In genomic region chr7:32871624-32872371, GRCh38 we compare ENCODE assay signal across 14 cellular contexts. TPM values are rescaled to one million over a fixed set of nuclear protein-coding genes. Genes with fewer than 3 reads are reported as not detected.
DNase-seq lines count a peak whose midpoint lies in the region; ATAC-seq and TF ChIP-seq lines count a peak whose summit lies in the region.
"Had no signal": no experiment of that assay in that cellular context is flagged by ENCODE, and none has a peak within 500 bp of the region (broad histone marks: within the 10 kb centered on the region; RNA-seq: fewer than 3 reads in every experiment).

No MANE protein-coding gene starts in this region.

- H3K4me3 ChIP-seq in GM12865 (ENCODE audit: low read depth, low read length) (no peak overlapping the region), testis (no peak overlapping the region)

- no peaks in the 10 kb centered on the region for H3K9me3 ChIP-seq in testis

- H3K4me1 ChIP-seq in foreskin keratinocyte (no peaks in the 10 kb centered on the region), testis (no peaks in the 10 kb centered on the region)

- TF ChIP-seq POLR2A in testis (IDR thresholded peaks at IDR 0.05), result no peak

- WGBS in testis, 2 donors, result 79 to 95% methylated on average over 4 of the region's 4 CpGs

- H3K27me3 ChIP-seq in foreskin keratinocyte (no peaks in the 10 kb centered on the region), testis (no peaks in the 10 kb centered on the region)

- no peak overlapping the region for H3K4me3 Mint-ChIP-seq in activated naive CD8-positive, alpha-beta T cell treated with anti-CD3 and anti-CD28 coated beads, Interleukin-2, amount 50 U/mL, for 24 hours
- H3K4me3 Mint-ChIP-seq: neural crest cell; stimulated activated memory B cell treated with anti-CD40 and anti-IgM and Interleukin-4, amounts not matched to agents 10 μg/mL and 1 μg/mL and 100 μg/mL, for 72 hours had no signal

- DNase-seq in GM12865 (ENCODE audit: low read depth), result peak; percentile 42
- no peak for DNase-seq in activated naive CD8-positive, alpha-beta T cell treated with anti-CD3 and anti-CD28 coated beads, Interleukin-2, amount 50 U/mL, for 24 hours
- DNase-seq in stimulated activated naive CD4-positive, alpha-beta T cell (lab: John Stamatoyannopoulos, UW), result no peak
- DNase-seq in foreskin keratinocyte, result no peak
- DNase-seq in testis, result no peak
- DNase-seq: cerebellar nuclear complex, DMS79, Kasumi-1, NCI-H345 had no signal

- peaks cover 61% of the 10 kb centered on the region for H3K36me3 Mint-ChIP-seq in activated naive CD8-positive, alpha-beta T cell treated with anti-CD3 and anti-CD28 coated beads, Interleukin-2, amount 50 U/mL, for 24 hours (ENCODE audit: low read depth)

- peak overlapping the region; percentile 7 for H3K27ac Mint-ChIP-seq in activated naive CD8-positive, alpha-beta T cell treated with anti-CD3 and anti-CD28 coated beads, Interleukin-2, amount 50 U/mL, for 24 hours
- H3K27ac Mint-ChIP-seq: stimulated activated memory B cell treated with anti-CD40 and anti-IgM and Interleukin-4, amounts not matched to agents 10 μg/mL and 1 μg/mL and 100 μg/mL, for 72 hours had no signal

- peaks cover 3% of the 10 kb centered on the region for H3K9me3 Mint-ChIP-seq in activated naive CD8-positive, alpha-beta T cell treated with anti-CD3 and anti-CD28 coated beads, Interleukin-2, amount 50 U/mL, for 24 hours
- H3K9me3 Mint-ChIP-seq: neural crest cell; stimulated activated memory B cell treated with anti-CD40 and anti-IgM and Interleukin-4, amounts not matched to agents 10 μg/mL and 1 μg/mL and 100 μg/mL, for 72 hours had no signal

- TF ChIP-seq CTCF in GM12865 (IDR thresholded peaks at IDR 0.05; ENCODE audit: insufficient read depth, low read depth, low read length, missing control alignments), result no peak
- no peak for TF ChIP-seq CTCF in foreskin keratinocyte (conservative IDR thresholded peaks at IDR 0.05)
- no peak for TF ChIP-seq CTCF in testis (IDR thresholded peaks at IDR 0.05)

- intact Hi-C loops in testis (cut with DNase I; ENCODE audit: low total_unique reads), result no loop called here

- H3K27me3 Mint-ChIP-seq in activated naive CD8-positive, alpha-beta T cell treated with anti-CD3 and anti-CD28 coated beads, Interleukin-2, amount 50 U/mL, for 24 hours, result no peaks in the 10 kb centered on the region
- H3K27me3 Mint-ChIP-seq: stimulated activated memory B cell treated with anti-CD40 and anti-IgM and Interleukin-4, amounts not matched to agents 10 μg/mL and 1 μg/mL and 100 μg/mL, for 72 hours had no signal

- peak; percentile 80 for ATAC-seq in GM19463 (IDR thresholded peaks at IDR 0.05; ENCODE audit: unreplicated experiment)
- ATAC-seq in HG03039 (IDR thresholded peaks at IDR 0.05; ENCODE audit: unreplicated experiment), result peak; percentile 71
- peak; percentile 86 for ATAC-seq in activated naive CD8-positive, alpha-beta T cell treated with anti-CD3 and anti-CD28 coated beads, Interleukin-2, amount 50 U/mL, for 24 hours
- ATAC-seq in foreskin keratinocyte, result no peak
- no peak for ATAC-seq in GM19397 (IDR thresholded peaks at IDR 0.05; ENCODE audit: unreplicated experiment)
- ATAC-seq: stimulated activated memory B cell treated with anti-CD40 and anti-IgM and Interleukin-4, amounts not matched to agents 10 μg/mL and 1 μg/mL and 100 μg/mL, for 72 hours had no signal

- H3K4me1 Mint-ChIP-seq in activated naive CD8-positive, alpha-beta T cell treated with anti-CD3 and anti-CD28 coated beads, Interleukin-2, amount 50 U/mL, for 24 hours, result peaks cover 28% of the 10 kb centered on the region

- H3K27ac ChIP-seq in foreskin keratinocyte, result no peak overlapping the region
- no peak overlapping the region for H3K27ac ChIP-seq in testis

- no peaks in the 10 kb centered on the region for H3K36me3 ChIP-seq in testis (ENCODE audit: low read depth, missing control alignments)

RNA-seq across cellular contexts. Expression of gene KBTBD2, which starts 19.8 kb away (rescaled TPM):
- 31.1 and 31.2 TPM in 2 replicates for total RNA-seq in foreskin keratinocyte
- polyA plus RNA-seq in foreskin keratinocyte, result 12.6 and 14.4 TPM in 2 replicates
- 10 to 100 TPM; 45.8 to 48.1 TPM for total RNA-seq in testis
- 45.0 TPM for polyA plus RNA-seq in testis (ENCODE audit: insufficient read depth, low read depth, low replicate concordance)

Comparison
In these comparisons a context has a peak if more than half of its experiments do, and no peak if none do; other contexts are left out.
1. ATAC-seq: peak in GM19463 (single experiment), HG03039 (single experiment) and activated naive CD8-positive, alpha-beta T cell treated with anti-CD3 and anti-CD28 coated beads, Interleukin-2, amount 50 U/mL, for 24 hours (single experiment); none in foreskin keratinocyte (single experiment) and GM19397 (single experiment).